ENCODE assay signal across 18 cellular contexts in genomic region chr3:57130426-57131209, GRCh38. TPM values are rescaled to one million over a fixed set of nuclear protein-coding genes. Genes with fewer than 3 reads are reported as not detected.
DNase-seq lines count a peak whose midpoint lies in the region; ATAC-seq and TF ChIP-seq lines count a peak whose summit lies in the region.
"Had no signal": no experiment of that assay in that cellular context is flagged by ENCODE, and none has a peak within 500 bp of the region (broad histone marks: within the 10 kb centered on the region; RNA-seq: fewer than 3 reads in every experiment).

No MANE protein-coding gene starts in this region.

- no peak overlapping the region for H3K27ac Mint-ChIP-seq in activated CD4-positive, alpha-beta T cell treated with anti-CD3 and anti-CD28 coated beads, Interleukin-2, amount 10 ng/mL, durations not matched to agents 7 days and 5 days
- no peak overlapping the region for H3K27ac Mint-ChIP-seq in activated CD4-positive, alpha-beta T cell treated with anti-CD3 and anti-CD28 coated beads, Interleukin-2, amount 10 ng/mL, durations not matched to agents 24 days and 14 days
- H3K27ac Mint-ChIP-seq: HFFc6 had no signal

- no peaks in the 10 kb centered on the region for H3K79me2 ChIP-seq in MM.1S (ENCODE audit: low read length)

- H3K9me3 Mint-ChIP-seq in activated CD4-positive, alpha-beta T cell treated with anti-CD3 and anti-CD28 coated beads, Interleukin-2, amount 10 ng/mL, durations not matched to agents 7 days and 5 days = no peaks in the 10 kb centered on the region
- H3K9me3 Mint-ChIP-seq in activated CD4-positive, alpha-beta T cell treated with anti-CD3 and anti-CD28 coated beads, Interleukin-2, amount 10 ng/mL, durations not matched to agents 24 days and 14 days = no peaks in the 10 kb centered on the region
- H3K9me3 Mint-ChIP-seq: HFFc6; natural killer cell treated with Interleukin-12 subunit alpha and Interleukin-12 subunit beta and Interleukin-15 and Interleukin-18, amount 100 ng/mL, for 72 hours had no signal

- H3K4me3 Mint-ChIP-seq in activated CD4-positive, alpha-beta T cell treated with anti-CD3 and anti-CD28 coated beads, Interleukin-2, amount 10 ng/mL, durations not matched to agents 7 days and 5 days = no peak overlapping the region
- no peak overlapping the region for H3K4me3 Mint-ChIP-seq in activated CD4-positive, alpha-beta T cell treated with anti-CD3 and anti-CD28 coated beads, Interleukin-2, amount 10 ng/mL, durations not matched to agents 24 days and 14 days
- H3K4me3 Mint-ChIP-seq: HFFc6; natural killer cell treated with Interleukin-12 subunit alpha and Interleukin-12 subunit beta and Interleukin-15 and Interleukin-18, amount 100 ng/mL, for 72 hours had no signal

- no peak overlapping the region for H2AFZ ChIP-seq in MM.1S (ENCODE audit: low read length)

- H3K4me1 ChIP-seq in NT2/D1 (ENCODE audit: insufficient read depth, insufficient read length) = peaks cover 9% of the 10 kb centered on the region
- no peaks in the 10 kb centered on the region for H3K4me1 ChIP-seq in MM.1S (ENCODE audit: low read length)
- H3K4me1 ChIP-seq: A549, body of pancreas, thyroid gland had no signal

- no peaks in the 10 kb centered on the region for H4K20me1 ChIP-seq in MM.1S (ENCODE audit: insufficient read depth, low read length)

- no peaks in the 10 kb centered on the region for H3K36me3 Mint-ChIP-seq in activated CD4-positive, alpha-beta T cell treated with anti-CD3 and anti-CD28 coated beads, Interleukin-2, amount 10 ng/mL, durations not matched to agents 7 days and 5 days (ENCODE audit: low read depth)
- no peaks in the 10 kb centered on the region for H3K36me3 Mint-ChIP-seq in activated CD4-positive, alpha-beta T cell treated with anti-CD3 and anti-CD28 coated beads, Interleukin-2, amount 10 ng/mL, durations not matched to agents 24 days and 14 days (ENCODE audit: low read depth)
- H3K36me3 Mint-ChIP-seq: natural killer cell treated with Interleukin-12 subunit alpha and Interleukin-12 subunit beta and Interleukin-15 and Interleukin-18, amount 100 ng/mL, for 72 hours had no signal

- H3K9me2 ChIP-seq in MM.1S (replicated peaks; ENCODE audit: insufficient read depth, low read length) = no peaks in the 10 kb centered on the region

- H3F3A ChIP-seq in MM.1S (ENCODE audit: insufficient read depth, low read length) = no peaks in the 10 kb centered on the region

- POLR2A ChIA-PET in activated CD4-positive, alpha-beta T cell treated with anti-CD3 and anti-CD28 coated beads, Interleukin-2, amount 10 ng/mL, durations not matched to agents 7 days and 5 days (lab: Charles Lee) = no interaction called here

- H3K36me3 ChIP-seq in NT2/D1 (ENCODE audit: insufficient read depth, insufficient read length, low read length) (peaks cover 7% of the 10 kb centered on the region), MM.1S (replicated peaks; ENCODE audit: insufficient read depth, low read length) (no peaks in the 10 kb centered on the region)
- H3K36me3 ChIP-seq: thyroid gland had no signal

- no peak overlapping the region for H3K4me2 ChIP-seq in MM.1S (ENCODE audit: low read depth, low read length)
- H3K4me2 ChIP-seq: A549 had no signal

- H3K27me3 Mint-ChIP-seq in activated CD4-positive, alpha-beta T cell treated with anti-CD3 and anti-CD28 coated beads, Interleukin-2, amount 10 ng/mL, durations not matched to agents 7 days and 5 days = peaks cover 7% of the 10 kb centered on the region
- H3K27me3 Mint-ChIP-seq in activated CD4-positive, alpha-beta T cell treated with anti-CD3 and anti-CD28 coated beads, Interleukin-2, amount 10 ng/mL, durations not matched to agents 24 days and 14 days = peaks cover 6% of the 10 kb centered on the region
- H3K27me3 Mint-ChIP-seq: natural killer cell treated with Interleukin-12 subunit alpha and Interleukin-12 subunit beta and Interleukin-15 and Interleukin-18, amount 100 ng/mL, for 72 hours had no signal

- peaks cover 27% of the 10 kb centered on the region for H3K27me3 ChIP-seq in NT2/D1 (ENCODE audit: insufficient read depth, insufficient read length)
- no peaks in the 10 kb centered on the region for H3K27me3 ChIP-seq in MM.1S (replicated peaks; ENCODE audit: insufficient read depth, low read length)
- H3K27me3 ChIP-seq: body of pancreas, thyroid gland had no signal

- peak; percentile 81 for ATAC-seq in sciatic nerve
- ATAC-seq: A549, body of pancreas had no signal

- H3K4me1 Mint-ChIP-seq in activated CD4-positive, alpha-beta T cell treated with anti-CD3 and anti-CD28 coated beads, Interleukin-2, amount 10 ng/mL, durations not matched to agents 7 days and 5 days = peaks cover 12% of the 10 kb centered on the region
- H3K4me1 Mint-ChIP-seq in activated CD4-positive, alpha-beta T cell treated with anti-CD3 and anti-CD28 coated beads, Interleukin-2, amount 10 ng/mL, durations not matched to agents 24 days and 14 days = no peaks in the 10 kb centered on the region

- no peaks in the 10 kb centered on the region for H3K9me3 ChIP-seq in NT2/D1 (ENCODE audit: insufficient read depth, low read length)
- H3K9me3 ChIP-seq in MM.1S (replicated peaks; ENCODE audit: insufficient read depth, low read length) = no peaks in the 10 kb centered on the region
- H3K9me3 ChIP-seq: A549, body of pancreas, thyroid gland had no signal

- no peak for TF ChIP-seq CTCF in foreskin fibroblast (IDR thresholded peaks at IDR 0.05; ENCODE audit: low read depth, low read length)
- TF ChIP-seq CTCF in MM.1S (IDR thresholded peaks at IDR 0.05; ENCODE audit: low read length) = no peak

- CTCF ChIA-PET in activated CD4-positive, alpha-beta T cell treated with anti-CD3 and anti-CD28 coated beads, Interleukin-2, amount 10 ng/mL, durations not matched to agents 7 days and 5 days (lab: Charles Lee) = interaction anchor here (0.6 to 1.2 kb wide), 3 partner anchors 9 to 436 kb away, joined by 3 to 4 read pairs (median 3); no protein-coding TSS in a partner anchor

- H3K27ac ChIP-seq in MM.1S (ENCODE audit: low read length) = no peak overlapping the region
- H3K27ac ChIP-seq: A549, body of pancreas, thyroid gland had no signal

- intact Hi-C loops in activated CD4-positive, alpha-beta T cell treated with anti-CD3 and anti-CD28 coated beads, Interleukin-2, amount 10 ng/mL, durations not matched to agents 24 days and 14 days (cut with micrococcal nuclease) = no loop called here
- intact Hi-C loops in sciatic nerve (cut with DNase I) = no loop called here

- H3K9ac ChIP-seq in NT2/D1 (ENCODE audit: insufficient read length, low read depth) (peak overlapping the region; percentile 22), MM.1S (ENCODE audit: low read length) (no peak overlapping the region)

- peak; percentile 21 for DNase-seq in activated CD4-positive, alpha-beta T cell treated with anti-CD3 and anti-CD28 coated beads, Interleukin-2, amount 10 ng/mL, durations not matched to agents 7 days and 5 days
- DNase-seq in activated CD4-positive, alpha-beta T cell treated with anti-CD3 and anti-CD28 coated beads, Interleukin-2, amount 10 ng/mL, durations not matched to agents 24 days and 14 days = no peak
- peak; percentile 99 for DNase-seq in NT2/D1 (ENCODE audit: low read depth, low spot score)
- DNase-seq in foreskin fibroblast = peak; percentile 33 to 68
- peak; percentile 73 for DNase-seq in sciatic nerve (ENCODE audit: low spot score)
- DNase-seq in NK-92 treated with Interleukin-12 subunit alpha and Interleukin-12 subunit beta, amount 100 ng/mL, for 24 hours (lab: John Stamatoyannopoulos, UW) = no peak
- DNase-seq in cerebellum (ENCODE audit: low spot score) = no peak
- DNase-seq in MM.1S = no peak
- DNase-seq: activated CD8-positive, alpha-beta memory T cell treated with anti-CD3 and anti-CD28 coated beads, Interleukin-2, amount 50 U/mL, for 4 hours; foreskin melanocyte; HFFc6; NCI-H2171; stimulated activated CD4-positive, alpha-beta T cell treated with anti-CD3 and anti-CD28 coated beads, Interleukin-4, amount 100 ng/mL, for 4 hours; T-helper 1 cell; thyroid gland had no signal

- H3K4me3 ChIP-seq in NT2/D1 (ENCODE audit: insufficient read length, low read depth) = no peak overlapping the region
- H3K4me3 ChIP-seq in foreskin fibroblast (ENCODE audit: low read depth in 1 of 2, low read length in 2 of 2) = no peak overlapping the region
- H3K4me3 ChIP-seq in MM.1S (ENCODE audit: low read length) = no peak overlapping the region
- H3K4me3 ChIP-seq: A549, body of pancreas, thyroid gland had no signal

RNA-seq across cellular contexts. Expression of gene IL17RD, which starts 34.5 kb away (rescaled TPM):
- total RNA-seq in activated CD4-positive, alpha-beta T cell treated with anti-CD3 and anti-CD28 coated beads, Interleukin-2, amount 10 ng/mL, durations not matched to agents 7 days and 5 days = not detected
- 0.14 and 0.26 TPM in 2 replicates for total RNA-seq in activated CD4-positive, alpha-beta T cell treated with anti-CD3 and anti-CD28 coated beads, Interleukin-2, amount 10 ng/mL, durations not matched to agents 24 days and 14 days
- total RNA-seq in sciatic nerve (14.8 TPM), cerebellum (29.3 TPM)

Comparison
In these comparisons a context has a peak if more than half of its experiments do, and no peak if none do; other contexts are left out.
1. DNase-seq: peak in activated CD4-positive, alpha-beta T cell treated with anti-CD3 and anti-CD28 coated beads, Interleukin-2, amount 10 ng/mL, durations not matched to agents 7 days and 5 days (single experiment), NT2/D1 (single experiment), foreskin fibroblast (2 of 2) and sciatic nerve (single experiment); none in activated CD4-positive, alpha-beta T cell treated with anti-CD3 and anti-CD28 coated beads, Interleukin-2, amount 10 ng/mL, durations not matched to agents 24 days and 14 days (single experiment), NK-92 treated with Interleukin-12 subunit alpha and Interleukin-12 subunit beta, amount 100 ng/mL, for 24 hours (single experiment), cerebellum (single experiment) and MM.1S (single experiment).
2. RNA of gene IL17RD, which starts 34.5 kb away (total RNA-seq): 29.3 TPM in cerebellum (single experiment) and 14.8 TPM in sciatic nerve (single experiment); 0.14 to 0.26 TPM in activated CD4-positive, alpha-beta T cell treated with anti-CD3 and anti-CD28 coated beads, Interleukin-2, amount 10 ng/mL, durations not matched to agents 24 days and 14 days and not detected in activated CD4-positive, alpha-beta T cell treated with anti-CD3 and anti-CD28 coated beads, Interleukin-2, amount 10 ng/mL, durations not matched to agents 7 days and 5 days; every median in the first group is over 10 times any median in the second.